In the genomic region with DNA sequence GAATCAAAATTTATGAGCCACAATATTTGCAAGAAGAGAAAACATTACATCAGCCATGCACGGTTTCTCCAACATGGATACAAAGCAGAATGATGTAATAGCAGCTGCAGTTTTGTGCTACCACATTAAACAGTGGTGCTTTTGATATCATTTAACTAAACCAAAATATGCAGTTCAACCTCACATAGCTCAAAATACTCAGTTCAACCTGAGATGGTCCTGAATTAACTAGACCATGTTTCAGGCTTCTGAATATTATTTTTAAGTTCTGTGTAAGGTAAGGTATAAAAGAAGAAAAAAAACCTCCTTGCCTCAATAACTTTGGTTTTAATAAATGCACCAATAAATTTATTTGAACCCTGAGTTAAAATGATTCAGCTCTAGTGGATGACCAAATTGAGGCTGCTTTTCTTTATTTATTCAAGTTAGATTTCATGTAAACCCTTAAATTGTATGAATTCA, we compare ENCODE assay signal across 1 cellular context.
TF ChIP-seq lines count a peak whose summit lies in the region.

No MANE protein-coding gene starts in this region.

TF ChIP-seq in HEK293, 187 proteins besides CTCF, POLR2A, EP300 and RAD21 (continued from another document):
- TF ChIP-seq, protein P1, sequence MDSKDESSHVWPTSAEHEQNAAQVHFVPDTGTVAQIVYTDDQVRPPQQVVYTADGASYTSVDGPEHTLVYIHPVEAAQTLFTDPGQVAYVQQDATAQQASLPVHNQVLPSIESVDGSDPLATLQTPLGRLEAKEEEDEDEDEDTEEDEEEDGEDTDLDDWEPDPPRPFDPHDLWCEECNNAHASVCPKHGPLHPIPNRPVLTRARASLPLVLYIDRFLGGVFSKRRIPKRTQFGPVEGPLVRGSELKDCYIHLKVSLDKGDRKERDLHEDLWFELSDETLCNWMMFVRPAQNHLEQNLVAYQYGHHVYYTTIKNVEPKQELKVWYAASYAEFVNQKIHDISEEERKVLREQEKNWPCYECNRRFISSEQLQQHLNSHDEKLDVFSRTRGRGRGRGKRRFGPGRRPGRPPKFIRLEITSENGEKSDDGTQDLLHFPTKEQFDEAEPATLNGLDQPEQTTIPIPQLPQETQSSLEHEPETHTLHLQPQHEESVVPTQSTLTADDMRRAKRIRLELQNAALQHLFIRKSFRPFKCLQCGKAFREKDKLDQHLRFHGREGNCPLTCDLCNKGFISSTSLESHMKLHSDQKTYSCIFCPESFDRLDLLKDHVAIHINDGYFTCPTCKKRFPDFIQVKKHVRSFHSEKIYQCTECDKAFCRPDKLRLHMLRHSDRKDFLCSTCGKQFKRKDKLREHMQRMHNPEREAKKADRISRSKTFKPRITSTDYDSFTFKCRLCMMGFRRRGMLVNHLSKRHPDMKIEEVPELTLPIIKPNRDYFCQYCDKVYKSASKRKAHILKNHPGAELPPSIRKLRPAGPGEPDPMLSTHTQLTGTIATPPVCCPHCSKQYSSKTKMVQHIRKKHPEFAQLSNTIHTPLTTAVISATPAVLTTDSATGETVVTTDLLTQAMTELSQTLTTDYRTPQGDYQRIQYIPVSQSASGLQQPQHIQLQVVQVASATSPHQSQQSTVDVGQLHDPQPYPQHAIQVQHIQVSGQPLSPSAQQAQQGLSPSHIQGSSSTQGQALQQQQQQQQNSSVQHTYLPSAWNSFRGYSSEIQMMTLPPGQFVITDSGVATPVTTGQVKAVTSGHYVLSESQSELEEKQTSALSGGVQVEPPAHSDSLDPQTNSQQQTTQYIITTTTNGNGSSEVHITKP (tag by site-specific recombination; IDR thresholded peaks at IDR 0.05) = peak; percentile 31; the same call in 1 of the 2 replicates
- TF ChIP-seq OSR2 (tag by site-specific recombination; IDR thresholded peaks at IDR 0.05) = 0 out of 2 replicates have a peak, but pooled peaks have one; percentile 17
- TF ChIP-seq ZNF624 (tag by site-specific recombination; IDR thresholded peaks at IDR 0.05) = no peak
- TF ChIP-seq FEZF1 (tag by site-specific recombination; IDR thresholded peaks at IDR 0.05) = no peak
- TF ChIP-seq, protein P2, sequence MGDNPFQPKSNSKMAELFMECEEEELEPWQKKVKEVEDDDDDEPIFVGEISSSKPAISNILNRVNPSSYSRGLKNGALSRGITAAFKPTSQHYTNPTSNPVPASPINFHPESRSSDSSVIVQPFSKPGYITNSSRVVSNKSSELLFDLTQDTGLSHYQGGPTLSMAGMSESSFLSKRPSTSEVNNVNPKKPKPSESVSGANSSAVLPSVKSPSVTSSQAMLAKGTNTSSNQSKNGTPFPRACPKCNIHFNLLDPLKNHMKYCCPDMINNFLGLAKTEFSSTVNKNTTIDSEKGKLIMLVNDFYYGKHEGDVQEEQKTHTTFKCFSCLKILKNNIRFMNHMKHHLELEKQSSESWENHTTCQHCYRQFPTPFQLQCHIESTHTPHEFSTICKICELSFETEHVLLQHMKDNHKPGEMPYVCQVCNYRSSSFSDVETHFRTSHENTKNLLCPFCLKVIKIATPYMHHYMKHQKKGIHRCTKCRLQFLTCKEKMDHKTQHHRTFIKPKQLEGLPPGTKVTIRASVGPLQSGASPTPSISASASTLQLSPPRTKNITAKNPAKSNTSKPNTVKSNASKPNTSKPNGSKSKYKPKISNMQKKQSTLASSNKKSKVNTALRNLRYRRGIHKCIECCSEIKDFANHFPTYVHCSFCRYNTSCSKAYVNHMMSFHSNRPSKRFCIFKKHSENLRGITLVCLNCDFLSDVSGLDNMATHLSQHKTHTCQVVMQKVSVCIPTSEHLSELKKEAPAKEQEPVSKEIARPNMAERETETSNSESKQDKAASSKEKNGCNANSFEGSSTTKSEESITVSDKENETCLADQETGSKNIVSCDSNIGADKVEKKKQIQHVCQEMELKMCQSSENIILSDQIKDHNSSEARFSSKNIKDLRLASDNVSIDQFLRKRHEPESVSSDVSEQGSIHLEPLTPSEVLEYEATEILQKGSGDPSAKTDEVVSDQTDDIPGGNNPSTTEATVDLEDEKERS (tag by site-specific recombination; IDR thresholded peaks at IDR 0.05) = no peak
- no peak; the same call in 1 of the 2 replicates for TF ChIP-seq SP7 (tag by site-specific recombination; IDR thresholded peaks at IDR 0.05)
- peak; percentile 63; the same call in 1 of the 2 replicates for TF ChIP-seq ZSCAN30 (tag by site-specific recombination; IDR thresholded peaks at IDR 0.05)
- TF ChIP-seq ZNF324 (tag by site-specific recombination; IDR thresholded peaks at IDR 0.05) = 0 out of 2 replicates have a peak, but pooled peaks have one; percentile 48
- TF ChIP-seq PRDM1 (tag by site-specific recombination; IDR thresholded peaks at IDR 0.05) = no peak
- peak; percentile 24; the same call in 1 of the 2 replicates for TF ChIP-seq ZEB2 (tag by site-specific recombination; IDR thresholded peaks at IDR 0.05)
- TF ChIP-seq ZNF530 (tag by site-specific recombination; IDR thresholded peaks at IDR 0.05; ENCODE audit: low read depth) = no peak
- TF ChIP-seq HOXC10 (CRISPR knock-in tag; IDR thresholded peaks at IDR 0.05) = no peak
- TF ChIP-seq ZNF16 (tag by site-specific recombination; IDR thresholded peaks at IDR 0.05; ENCODE audit: low read depth) = no peak
- no peak for TF ChIP-seq ZFP3 (tag by site-specific recombination; IDR thresholded peaks at IDR 0.05; ENCODE audit: low read depth)
